17 cellular contexts compared by ENCODE assay signal in the genomic region with DNA sequence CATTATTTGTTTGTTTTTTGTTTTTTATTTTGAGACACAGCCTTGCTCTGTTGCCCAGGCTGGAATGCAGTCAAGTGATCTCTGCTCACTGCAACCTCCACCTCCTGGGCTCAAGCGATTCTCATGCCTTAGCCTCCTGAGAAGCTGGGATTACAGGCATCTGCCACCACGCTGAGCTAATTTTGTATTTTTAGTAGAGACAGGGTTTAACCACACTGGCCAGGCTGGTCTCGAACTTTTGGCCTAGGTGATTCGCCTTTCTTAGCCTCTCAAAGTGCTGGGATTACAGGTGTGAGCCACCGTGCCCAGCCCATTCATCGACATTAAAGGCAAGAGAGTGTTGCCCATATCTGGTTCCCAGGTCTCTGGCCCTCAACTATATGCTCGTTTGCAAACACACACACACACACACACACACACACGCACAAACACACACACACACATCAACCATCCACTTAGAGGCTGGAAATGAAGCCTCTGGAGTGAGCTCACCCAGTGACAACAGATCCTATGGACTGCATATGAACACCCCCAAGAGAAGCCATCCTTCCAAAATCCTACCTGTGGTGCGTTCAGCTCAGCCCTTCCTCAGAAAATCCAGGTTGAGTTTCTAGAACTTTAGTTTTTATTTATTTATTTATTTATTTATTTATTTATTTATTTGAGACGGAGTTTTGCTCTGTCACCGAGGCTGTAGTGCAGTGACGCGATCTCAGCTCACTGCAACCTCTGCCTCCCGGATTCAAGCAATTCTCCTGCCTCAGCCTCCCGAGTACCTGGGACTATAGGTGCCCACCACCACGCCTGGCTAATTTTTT. TPM values are rescaled to one million over a fixed set of nuclear protein-coding genes. Genes with fewer than 3 reads are reported as not detected.
A peak's percentile ranks its signal among the peaks of the same experiment; 100 is the strongest.
DNase-seq lines count a peak whose midpoint lies in the region; ATAC-seq and TF ChIP-seq lines count a peak whose summit lies in the region.
"Had no signal": no experiment of that assay in that cellular context is flagged by ENCODE, and none has a peak within 500 bp of the region (broad histone marks: within the 10 kb centered on the region; RNA-seq: fewer than 3 reads in every experiment).

No MANE protein-coding gene starts in this region.

- H3K36me3 ChIP-seq in spleen (no peaks in the 10 kb centered on the region), psoas muscle (ENCODE audit: insufficient read depth in 1 of 2, low read depth in 1 of 2) (no peaks in the 10 kb centered on the region)
- H3K36me3 ChIP-seq: uterus had no signal

- intact Hi-C loops in spleen (cut with DNase I; ENCODE audit: low total_unique reads), result no loop called here
- intact Hi-C loops in psoas muscle (cut with DNase I), result no loop called here

- H3K27ac ChIP-seq in spleen, result peak overlapping the region in 5 of 8 donors; percentile 52 to 83 (median 77)
- H3K27ac ChIP-seq in psoas muscle, result no peak overlapping the region
- H3K27ac ChIP-seq: hepatocyte, uterus had no signal

- no peak overlapping the region for H3K4me3 ChIP-seq in spleen
- no peak overlapping the region for H3K4me3 ChIP-seq in psoas muscle
- H3K4me3 ChIP-seq: hepatocyte, uterus had no signal

- DNase-seq in activated T-cell treated with anti-CD3 and anti-CD28 coated beads, Interleukin-2, amount 50 U/mL, for 4 hours, result no peak
- no peak for DNase-seq in activated T-cell treated with anti-CD3 and anti-CD28 coated beads, Interleukin-2, amount 50 U/mL, for 48 hours
- DNase-seq in spleen (no peak), psoas muscle (no peak), OCI-M1 (lab: John Stamatoyannopoulos, UW) (no peak), SHP77 (lab: John Stamatoyannopoulos, UW) (no peak)
- DNase-seq: Calu3, kidney glomerular epithelial cell, NCI-H1105, NCI-H2171 treated with DMSO at 0.1 percent for 48 hours, uterus had no signal

- H3K4me3 Mint-ChIP-seq in activated T-cell treated with anti-CD3 and anti-CD28 coated beads, Interleukin-2, amount 50 U/mL, for 4 hours, result peak overlapping the region; percentile 62
- peak overlapping the region in 3 of 4 donors; percentile 52 to 91 (median 70) for H3K4me3 Mint-ChIP-seq in IgD-negative memory B cell
- H3K4me3 Mint-ChIP-seq in activated T-helper 17 cell treated with anti-CD3 and anti-CD28 coated beads, Interleukin-2, amount 50 U/mL, for 72 hours, result peak overlapping the region; percentile 79
- H3K4me3 Mint-ChIP-seq: mesothelial cell of epicardium had no signal

- H3K9me3 ChIP-seq in spleen, result no peaks in the 10 kb centered on the region
- no peaks in the 10 kb centered on the region for H3K9me3 ChIP-seq in psoas muscle
- H3K9me3 ChIP-seq: uterus had no signal

- TF ChIP-seq CTCF in spleen (IDR thresholded peaks at IDR 0.05 in 8 of 11, conservative IDR thresholded peaks at IDR 0.05 in 3 of 11) (no peak), psoas muscle (IDR thresholded peaks at IDR 0.05) (no peak)

- H3K27me3 Mint-ChIP-seq in activated T-cell treated with anti-CD3 and anti-CD28 coated beads, Interleukin-2, amount 50 U/mL, for 4 hours (ENCODE audit: low read depth), result no peaks in the 10 kb centered on the region
- H3K27me3 Mint-ChIP-seq in IgD-negative memory B cell, result no peaks in the 10 kb centered on the region
- H3K27me3 Mint-ChIP-seq in activated T-helper 17 cell treated with anti-CD3 and anti-CD28 coated beads, Interleukin-2, amount 50 U/mL, for 72 hours, result no peaks in the 10 kb centered on the region

- H3K36me3 Mint-ChIP-seq in activated T-cell treated with anti-CD3 and anti-CD28 coated beads, Interleukin-2, amount 50 U/mL, for 4 hours (ENCODE audit: insufficient read depth), result no peaks in the 10 kb centered on the region
- H3K36me3 Mint-ChIP-seq in IgD-negative memory B cell, result no peaks in the 10 kb centered on the region
- peaks cover 9% of the 10 kb centered on the region for H3K36me3 Mint-ChIP-seq in activated T-helper 17 cell treated with anti-CD3 and anti-CD28 coated beads, Interleukin-2, amount 50 U/mL, for 72 hours (ENCODE audit: low read depth)
- H3K36me3 Mint-ChIP-seq: mesothelial cell of epicardium had no signal

- 82 to 86% (median 83%) methylated on average over 16 of the region's 16 CpGs for WGBS in spleen, 5 donors
- WGBS in psoas muscle, 3 donors, result 88 to 91% (median 90%) methylated on average over 16 of the region's 16 CpGs

- ATAC-seq in activated T-cell treated with anti-CD3 and anti-CD28 coated beads, Interleukin-2, amount 50 U/mL, for 4 hours, result no peak
- no peak for ATAC-seq in activated T-helper 17 cell treated with anti-CD3 and anti-CD28 coated beads, Interleukin-2, amount 50 U/mL, for 72 hours (replicated peaks)
- no peak for ATAC-seq in psoas muscle

- peaks cover 6 to 48% (median 21%) of the 10 kb centered on the region in 6 donors for H3K4me1 ChIP-seq in spleen
- H3K4me1 ChIP-seq in psoas muscle, result no peaks in the 10 kb centered on the region
- H3K4me1 ChIP-seq: uterus had no signal

- no peak for TF ChIP-seq POLR2A in spleen (IDR thresholded peaks at IDR 0.05)

- no peaks in the 10 kb centered on the region for H3K9me3 Mint-ChIP-seq in activated T-cell treated with anti-CD3 and anti-CD28 coated beads, Interleukin-2, amount 50 U/mL, for 4 hours
- no peaks in the 10 kb centered on the region for H3K9me3 Mint-ChIP-seq in IgD-negative memory B cell
- H3K9me3 Mint-ChIP-seq in activated T-helper 17 cell treated with anti-CD3 and anti-CD28 coated beads, Interleukin-2, amount 50 U/mL, for 72 hours, result no peaks in the 10 kb centered on the region
- H3K9me3 Mint-ChIP-seq: mesothelial cell of epicardium had no signal

- peak overlapping the region; percentile 84 to 93 (median 92) for H3K27ac Mint-ChIP-seq in IgD-negative memory B cell
- H3K27ac Mint-ChIP-seq in activated T-helper 17 cell treated with anti-CD3 and anti-CD28 coated beads, Interleukin-2, amount 50 U/mL, for 72 hours, result peak overlapping the region; percentile 95
- H3K27ac Mint-ChIP-seq: mesothelial cell of epicardium had no signal

- no peaks in the 10 kb centered on the region for H3K27me3 ChIP-seq in spleen (replicated peaks in 1 of 7)
- H3K27me3 ChIP-seq in psoas muscle (ENCODE audit: insufficient read depth in 3 of 3, low read length in 2 of 3), result no peaks in the 10 kb centered on the region
- H3K27me3 ChIP-seq: hepatocyte, uterus had no signal

- H3K4me1 Mint-ChIP-seq in activated T-cell treated with anti-CD3 and anti-CD28 coated beads, Interleukin-2, amount 50 U/mL, for 4 hours (ENCODE audit: low read depth), result peaks cover 42% of the 10 kb centered on the region
- H3K4me1 Mint-ChIP-seq in IgD-negative memory B cell, result peaks cover 31 to 34% (median 33%) of the 10 kb centered on the region in 3 donors
- peaks cover 24% of the 10 kb centered on the region for H3K4me1 Mint-ChIP-seq in activated T-helper 17 cell treated with anti-CD3 and anti-CD28 coated beads, Interleukin-2, amount 50 U/mL, for 72 hours

RNA-seq across cellular contexts. Expression of gene SEPHS2, which starts 12.3 kb away (rescaled TPM):
- 10 to 100 TPM; 64.5 to 69.1 (median 67.1) TPM for total RNA-seq in activated T-cell treated with anti-CD3 and anti-CD28 coated beads, Interleukin-2, amount 50 U/mL, for 4 hours
- 64.0 TPM for polyA plus RNA-seq in IgD-negative memory B cell
- total RNA-seq in activated T-helper 17 cell treated with anti-CD3 and anti-CD28 coated beads, Interleukin-2, amount 50 U/mL, for 72 hours, result 10 to 100 TPM; 48.9 to 79.1 TPM
- 10 to 100 TPM; 35.5 to 54.7 (median 43.7) TPM for total RNA-seq in spleen
- polyA plus RNA-seq in spleen, result 10 to 100 TPM; 42.4 to 56.0 (median 49.5) TPM
- total RNA-seq in psoas muscle, result 10 to 100 TPM; 25.4 to 61.4 (median 46.9) TPM
- 10 to 100 TPM; 39.0 to 96.7 (median 63.8) TPM for polyA plus RNA-seq in psoas muscle

RNA-seq across cellular contexts. Expression of gene ITGAL, which starts 14.6 kb away (rescaled TPM):
- 100 to 1,000 TPM; 193 to 259 (median 220) TPM for total RNA-seq in activated T-cell treated with anti-CD3 and anti-CD28 coated beads, Interleukin-2, amount 50 U/mL, for 4 hours
- polyA plus RNA-seq in IgD-negative memory B cell (51.9 TPM), spleen (10 to 100 TPM; 26.6 to 64.4 (median 51.1) TPM), psoas muscle (under 1 TPM; 0.21 to 0.29 (median 0.27) TPM)
- total RNA-seq in activated T-helper 17 cell treated with anti-CD3 and anti-CD28 coated beads, Interleukin-2, amount 50 U/mL, for 72 hours, result 100 to 1,000 TPM; 319 to 344 TPM
- total RNA-seq in spleen (100 to 1,000 TPM; 100 to 212 (median 153) TPM), psoas muscle (1 to 10 TPM; 1.1 to 3.0 (median 2.3) TPM)
- total RNA-seq: bronchial epithelial cell, Calu3, mesothelial cell of epicardium had no signal
- polyA plus RNA-seq: AG04450 had no signal

RNA-seq across cellular contexts. Expression of gene DCTPP1, which starts 28.1 kb away (rescaled TPM):
- total RNA-seq in activated T-cell treated with anti-CD3 and anti-CD28 coated beads, Interleukin-2, amount 50 U/mL, for 4 hours, result 100 to 1,000 TPM; 226 to 283 (median 250) TPM
- polyA plus RNA-seq in IgD-negative memory B cell (137 TPM), spleen (10 to 100 TPM; 25.5 to 49.1 (median 41.9) TPM), psoas muscle (10 to 100 TPM; 42.2 to 84.2 (median 52.7) TPM)
- 100 to 1,000 TPM in 1 of 2 donors, 10 to 100 TPM in 1; 60.9 to 173 TPM for total RNA-seq in activated T-helper 17 cell treated with anti-CD3 and anti-CD28 coated beads, Interleukin-2, amount 50 U/mL, for 72 hours
- total RNA-seq in spleen (10 to 100 TPM; 17.6 to 36.3 (median 28.6) TPM), psoas muscle (10 to 100 TPM; 23.3 to 54.4 (median 33.9) TPM)

RNA-seq across cellular contexts. Expression of gene ZNF771, which starts 50.5 kb away (rescaled TPM):
- total RNA-seq in activated T-cell treated with anti-CD3 and anti-CD28 coated beads, Interleukin-2, amount 50 U/mL, for 4 hours, result 1 to 10 TPM; 7.1 to 9.8 (median 9.4) TPM
- polyA plus RNA-seq in IgD-negative memory B cell, result 4.8 TPM
- total RNA-seq in activated T-helper 17 cell treated with anti-CD3 and anti-CD28 coated beads, Interleukin-2, amount 50 U/mL, for 72 hours, result 1 to 10 TPM; 5.1 to 5.2 TPM
- 10 to 100 TPM in 1 of 7 donors, 1 to 10 TPM in 6; 2.2 to 10.2 (median 3.1) TPM for total RNA-seq in spleen
- 1 to 10 TPM; 2.3 to 3.7 (median 3.1) TPM for polyA plus RNA-seq in spleen
- 10 to 100 TPM in 2 of 4 donors, 1 to 10 TPM in 2; 4.8 to 14.6 (median 9.1) TPM for total RNA-seq in psoas muscle
- 1 to 10 TPM; 5.3 to 7.4 (median 5.4) TPM for polyA plus RNA-seq in psoas muscle

Comparison
In these comparisons a context has a peak if more than half of its experiments do, and no peak if none do; other contexts are left out.
1. RNA of gene ITGAL, which starts 14.6 kb away (total RNA-seq): 319 to 344 TPM in activated T-helper 17 cell treated with anti-CD3 and anti-CD28 coated beads, Interleukin-2, amount 50 U/mL, for 72 hours, 193 to 259 TPM in activated T-cell treated with anti-CD3 and anti-CD28 coated beads, Interleukin-2, amount 50 U/mL, for 4 hours and 100 to 212 TPM in spleen; 1.1 to 3.0 TPM in psoas muscle; every median in the first group is over 10 times any median in the second.
2. Peak in every context shown above with its lines, with median percentiles within 50 percentile points of each other: H3K4me3 Mint-ChIP-seq.